26 cellular contexts compared by ENCODE assay signal in the genomic region with DNA sequence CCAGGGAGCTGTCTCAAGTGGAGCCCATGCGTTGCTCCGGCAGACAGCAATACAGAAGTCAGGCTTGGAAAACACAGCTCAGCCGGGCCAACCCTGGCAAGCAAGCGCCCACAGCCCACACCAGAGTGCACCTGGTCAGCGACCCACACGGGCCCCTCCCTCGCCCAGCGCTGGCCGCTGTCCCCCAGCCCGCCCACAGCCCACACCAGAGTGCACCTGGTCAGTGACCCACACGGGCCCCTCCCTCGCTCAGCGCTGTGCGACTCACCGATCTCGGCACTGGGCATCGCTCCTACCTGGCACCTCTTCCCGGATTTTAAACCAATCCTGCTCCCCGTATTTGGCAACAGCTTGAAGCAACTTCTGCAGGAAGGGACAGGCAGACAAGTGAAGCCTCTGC. TPM values are rescaled to one million over a fixed set of nuclear protein-coding genes. Genes with fewer than 3 reads are reported as not detected.
DNase-seq lines count a peak whose midpoint lies in the region; ATAC-seq, FAIRE-seq and TF ChIP-seq lines count a peak whose summit lies in the region.
"Had no signal": no experiment of that assay in that cellular context is flagged by ENCODE, and none has a peak within 500 bp of the region (broad histone marks: within the 10 kb centered on the region; RNA-seq: fewer than 3 reads in every experiment).

No MANE protein-coding gene starts in this region.

- BruUV-seq in HepG2 (replicated peaks; lab: Mats Ljungman, UMichigan) = no TSS peak

- H2AFZ ChIP-seq in HepG2 (ENCODE audit: low read length) (no peak overlapping the region), neural progenitor cell (replicated peaks) (no peak overlapping the region)

- no peaks in the 10 kb centered on the region for H3K4me1 ChIP-seq in right lobe of liver
- H3K4me1 ChIP-seq in HepG2 (ENCODE audit: insufficient read depth, low read length) = no peaks in the 10 kb centered on the region
- H3K4me1 ChIP-seq in kidney (ENCODE audit: control insufficient read depth in 1 of 2, insufficient read depth in 1 of 2, low read depth in 1 of 2, low read length in 2 of 2) = no peaks in the 10 kb centered on the region
- H3K4me1 ChIP-seq in neural progenitor cell = no peaks in the 10 kb centered on the region
- no peaks in the 10 kb centered on the region for H3K4me1 ChIP-seq in upper lobe of right lung
- no peaks in the 10 kb centered on the region for H3K4me1 ChIP-seq in gastrocnemius medialis
- H3K4me1 ChIP-seq in body of pancreas = no peaks in the 10 kb centered on the region
- H3K4me1 ChIP-seq: A549, Caco-2 had no signal

- intact Hi-C loops in right lobe of liver (cut with DNase I) (no loop called here), HepG2 (cut with micrococcal nuclease; ENCODE audit: unreplicated experiment) (no loop called here), kidney (cut with DNase I) (no loop called here), upper lobe of right lung (cut with DNase I) (no loop called here), gastrocnemius medialis (cut with DNase I; ENCODE audit: low total_unique reads) (no loop called here), body of pancreas (cut with DNase I) (no loop called here)

- no peak overlapping the region for H3K9ac ChIP-seq in HepG2 (ENCODE audit: insufficient read depth, low read depth, low read length)
- no peak overlapping the region for H3K9ac ChIP-seq in kidney (ENCODE audit: low read length in 2 of 2)
- no peak overlapping the region for H3K9ac ChIP-seq in neural progenitor cell
- H3K9ac ChIP-seq: BLaER1 treated with 17β-estradiol and CSF1 and Interleukin-3, amounts not matched to agents 10 nM and 100 nM had no signal

- POLR2A ChIA-PET in HepG2 (lab: Yijun Ruan, JAX) = no interaction called here

- CTCF ChIA-PET in HepG2 (lab: Yijun Ruan, JAX; ENCODE audit: low intra/inter-chr PET ratio, low total read pairs) = no interaction called here

- H3K79me2 ChIP-seq in HepG2 (ENCODE audit: insufficient read depth, low read length) (no peaks in the 10 kb centered on the region), neural progenitor cell (ENCODE audit: low read depth) (no peaks in the 10 kb centered on the region)

- H3K9me3 ChIP-seq in right lobe of liver (no peaks in the 10 kb centered on the region), HepG2 (ENCODE audit: low read length) (no peaks in the 10 kb centered on the region), kidney (ENCODE audit: control insufficient read depth in 1 of 2, low read length in 2 of 2) (no peaks in the 10 kb centered on the region), neural progenitor cell (ENCODE audit: low read depth) (no peaks in the 10 kb centered on the region), upper lobe of right lung (no peaks in the 10 kb centered on the region), gastrocnemius medialis (no peaks in the 10 kb centered on the region), body of pancreas (no peaks in the 10 kb centered on the region)
- H3K9me3 ChIP-seq: A549; BLaER1 treated with 17β-estradiol and CSF1 and Interleukin-3, amounts not matched to agents 10 nM and 100 nM; Caco-2 had no signal

- H3K27ac ChIP-seq in right lobe of liver = no peak overlapping the region
- H3K27ac ChIP-seq in HepG2 (ENCODE audit: extremely low read length, insufficient read depth, low read length) = no peak overlapping the region
- H3K27ac ChIP-seq in kidney (ENCODE audit: low read depth in 2 of 2, low read length in 2 of 2) = no peak overlapping the region
- H3K27ac ChIP-seq in neural progenitor cell = no peak overlapping the region
- H3K27ac ChIP-seq in upper lobe of right lung = no peak overlapping the region
- H3K27ac ChIP-seq in gastrocnemius medialis = no peak overlapping the region
- H3K27ac ChIP-seq in body of pancreas = no peak overlapping the region
- H3K27ac ChIP-seq: 22Rv1; A549; BLaER1 treated with 17β-estradiol and CSF1 and Interleukin-3, amounts not matched to agents 10 nM and 100 nM; C4-2B had no signal

- no peak for FAIRE-seq in HepG2 (lab: Jason Lieb, UNC)
- FAIRE-seq in kidney (lab: Jason Lieb, UNC) = no peak
- FAIRE-seq in RCC 7860 (lab: Jason Lieb, UNC) = no peak
- FAIRE-seq: A549, GM12891 had no signal

- WGBS in right lobe of liver (ENCODE audit: insufficient coverage, low coverage, low lambda C conversion rate, missing lambda C conversion rate) = 20% methylated on average over 1 of the region's 19 CpGs
- 100% methylated on average over 11 of the region's 19 CpGs for WGBS in HepG2 (ENCODE audit: low lambda C conversion rate)
- WGBS in body of pancreas, 2 donors = 93 to 97% methylated on average over 19 of the region's 19 CpGs

- H3K36me3 Mint-ChIP-seq in neural progenitor cell = peaks cover 20% of the 10 kb centered on the region

- ATAC-seq in right lobe of liver (peak; percentile 22 to 94 (median 70)), HepG2 (no peak), upper lobe of right lung (peak; percentile 12), gastrocnemius medialis (no peak), body of pancreas (no peak)
- ATAC-seq: A549; CD8-positive, alpha-beta T cell had no signal

- H3K4me2 ChIP-seq in HepG2 (ENCODE audit: low read depth, low read length) (no peak overlapping the region), neural progenitor cell (no peak overlapping the region)
- H3K4me2 ChIP-seq: A549; BLaER1 treated with 17β-estradiol and CSF1 and Interleukin-3, amounts not matched to agents 10 nM and 100 nM had no signal

- no peak overlapping the region for H3K27ac Mint-ChIP-seq in neural progenitor cell
- H3K27ac Mint-ChIP-seq: B cell; CD4-positive, alpha-beta T cell; CD8-positive, alpha-beta T cell had no signal

- H4K20me1 ChIP-seq in HepG2 (ENCODE audit: insufficient read depth, low read length) (no peaks in the 10 kb centered on the region), neural progenitor cell (ENCODE audit: low read depth) (no peaks in the 10 kb centered on the region)

- H3K4me1 Mint-ChIP-seq in neural progenitor cell = no peaks in the 10 kb centered on the region
- H3K4me1 Mint-ChIP-seq: B cell had no signal

- DNase-seq in right lobe of liver = peak in 2 of 3 donors; percentile 71 to 81
- DNase-seq in HepG2 (ENCODE audit: low spot score) = no peak
- DNase-seq in kidney = peak; percentile 49
- DNase-seq in neural progenitor cell (ENCODE audit: low spot score) = no peak
- DNase-seq in upper lobe of right lung = no peak
- no peak for DNase-seq in RCC 7860 (ENCODE audit: low spot score)
- DNase-seq in gastrocnemius medialis = no peak
- DNase-seq in body of pancreas = no peak
- DNase-seq: AML-193; Caco-2; Calu3; CD4-positive, alpha-beta T cell; CD8-positive, alpha-beta T cell; DMS 273 treated with DMSO at 0.1 percent for 48 hours; DMS153; DMS53; DMS79; DND-41; EL; GDM1 had no signal

- H3F3A ChIP-seq in neural progenitor cell (ENCODE audit: low read depth) = no peaks in the 10 kb centered on the region

- in situ Hi-C loops in HepG2 (cut with HindIII; ENCODE audit: extremely low pct_ligation_motif_present, low pct_unique_long_range_greater_than_20kb) = no loop called here
- in situ Hi-C loops in gastrocnemius medialis (cut with MboI; ENCODE audit: low sequenced_read_pairs in 4 of 4) = no loop called here

- no peaks in the 10 kb centered on the region for H3K27me3 Mint-ChIP-seq in neural progenitor cell (ENCODE audit: insufficient read depth, low read depth)
- H3K27me3 Mint-ChIP-seq: B cell; CD4-positive, alpha-beta T cell had no signal

- no peak for TF ChIP-seq RAD21 in HepG2 (CRISPR knock-in tag; IDR thresholded peaks at IDR 0.05)

- H3K4me3 ChIP-seq in right lobe of liver (no peak overlapping the region), HepG2 (replicated peaks in 1 of 3; ENCODE audit: insufficient read depth in 1 of 3, low read depth in 2 of 3, low read length in 3 of 3) (no peak overlapping the region), kidney (ENCODE audit: low read length in 2 of 2) (no peak overlapping the region), neural progenitor cell (no peak overlapping the region), upper lobe of right lung (no peak overlapping the region), gastrocnemius medialis (no peak overlapping the region), body of pancreas (no peak overlapping the region)
- H3K4me3 ChIP-seq: A549; BLaER1 treated with 17β-estradiol and CSF1 and Interleukin-3, amounts not matched to agents 10 nM and 100 nM had no signal

- H3K4me3 Mint-ChIP-seq in neural progenitor cell = peak overlapping the region; percentile 53
- H3K4me3 Mint-ChIP-seq: B cell; CD4-positive, alpha-beta T cell; CD8-positive, alpha-beta T cell had no signal

- TF ChIP-seq POLR2A in right lobe of liver (IDR thresholded peaks at IDR 0.05) (no peak), HepG2 (IDR thresholded peaks at IDR 0.05; ENCODE audit: insufficient read depth in 1 of 2, low read depth in 2 of 2, low read length in 2 of 2) (no peak), gastrocnemius medialis (IDR thresholded peaks at IDR 0.05) (no peak), body of pancreas (IDR thresholded peaks at IDR 0.05) (no peak)

- H3K27me3 ChIP-seq in right lobe of liver (no peaks in the 10 kb centered on the region), HepG2 (ENCODE audit: control insufficient read depth in 1 of 2, insufficient read depth in 2 of 2, low read length in 2 of 2) (no peaks in the 10 kb centered on the region), neural progenitor cell (no peaks in the 10 kb centered on the region), upper lobe of right lung (no peaks in the 10 kb centered on the region), gastrocnemius medialis (no peaks in the 10 kb centered on the region), body of pancreas (no peaks in the 10 kb centered on the region)
- H3K27me3 ChIP-seq: BLaER1 treated with 17β-estradiol and CSF1 and Interleukin-3, amounts not matched to agents 10 nM and 100 nM had no signal

- H3K36me3 ChIP-seq in right lobe of liver = peaks cover 0 to 64% (median 20%) of the 10 kb centered on the region in 4 donors
- peaks cover 26 to 67% of the 10 kb centered on the region in 2 experiments; a peak in 4 of 5 replicates for H3K36me3 ChIP-seq in HepG2 (replicated peaks in 1 of 2; ENCODE audit: control insufficient read depth in 1 of 2, insufficient read depth in 2 of 2, low read length in 2 of 2)
- H3K36me3 ChIP-seq in kidney (ENCODE audit: control insufficient read depth in 1 of 2, insufficient read depth in 2 of 2, low read length in 2 of 2) = peaks cover 18 to 27% of the 10 kb centered on the region in 2 donors
- peaks cover 3% of the 10 kb centered on the region for H3K36me3 ChIP-seq in neural progenitor cell
- peaks cover 53% of the 10 kb centered on the region for H3K36me3 ChIP-seq in upper lobe of right lung
- peaks cover 3 to 61% of the 10 kb centered on the region in 2 donors for H3K36me3 ChIP-seq in gastrocnemius medialis
- H3K36me3 ChIP-seq in body of pancreas (replicated peaks in 1 of 2; ENCODE audit: insufficient read depth in 1 of 2, low read depth in 2 of 2) = peaks cover 14 to 15% of the 10 kb centered on the region in 2 donors

- no peaks in the 10 kb centered on the region for H3K9me3 Mint-ChIP-seq in neural progenitor cell
- H3K9me3 Mint-ChIP-seq: CD4-positive, alpha-beta T cell; CD8-positive, alpha-beta T cell had no signal

- TF ChIP-seq EP300 in HepG2 (IDR thresholded peaks at IDR 0.05; ENCODE audit: low read depth in 2 of 2, low read length in 2 of 2) = no peak
- TF ChIP-seq EP300 in HepG2 (CRISPR knock-in tag; IDR thresholded peaks at IDR 0.05; ENCODE audit: borderline replicate concordance) = no peak

- TF ChIP-seq CTCF in right lobe of liver (IDR thresholded peaks at IDR 0.05) (no peak), HepG2 (CRISPR knock-in tag; IDR thresholded peaks at IDR 0.05) (no peak), kidney (IDR thresholded peaks at IDR 0.05; ENCODE audit: borderline replicate concordance, extremely low read depth, insufficient read depth) (no peak), neural progenitor cell (IDR thresholded peaks at IDR 0.05) (no peak), upper lobe of right lung (IDR thresholded peaks at IDR 0.05) (no peak), gastrocnemius medialis (IDR thresholded peaks at IDR 0.05 in 4 of 5, conservative IDR thresholded peaks at IDR 0.05 in 1 of 5) (no peak), body of pancreas (IDR thresholded peaks at IDR 0.05) (no peak)

RNA-seq across cellular contexts. Expression of a gene that starts 12.8 kb away (rescaled TPM):
- total RNA-seq in right lobe of liver (1 to 10 TPM; 3.8 to 6.5 (median 5.4) TPM), HepG2 (2016; rRNA removed; fragmentation: Illumina TruSeq; extraction: Trizol) (4.3 and 6.0 TPM in 2 replicates), kidney (11.0 TPM), neural progenitor cell (ENCODE audit: low replicate concordance) (6.8 and 16.5 TPM in 2 replicates), upper lobe of right lung (7.2 TPM), gastrocnemius medialis (1 to 10 TPM; 2.3 to 6.0 (median 3.9) TPM), body of pancreas (10 to 100 TPM in 1 of 2 donors, 1 to 10 TPM in 1; 8.8 to 19.1 TPM)
- 0.51 and 0.88 TPM in 2 replicates for total RNA-seq in HepG2 (2016; cell fraction: cytosol; rRNA removed; fragmentation: Illumina TruSeq; extraction: Trizol; ENCODE audit: low read depth)
- total RNA-seq in HepG2 (2016; cell fraction: insoluble cytoplasmic fraction; rRNA removed; fragmentation: Illumina TruSeq; extraction: Trizol) = 3.9 and 6.1 TPM in 2 replicates
- 1.5 TPM in 2 replicates for total RNA-seq in HepG2 (2016; cell fraction: membrane; rRNA removed; fragmentation: Illumina TruSeq; extraction: Trizol)
- 7.0 and 9.4 TPM in 2 replicates for total RNA-seq in HepG2 (2016; cell fraction: nucleus; rRNA removed; fragmentation: Illumina TruSeq; extraction: Trizol)
- polyA plus RNA-seq in HepG2 (2011; rRNA removed) (2.0 and 3.3 TPM in 2 replicates), kidney (ENCODE audit: insufficient read depth, low read depth, low replicate concordance) (3.2 TPM)
- polyA plus RNA-seq in HepG2 (2011; cell fraction: cytosol; rRNA removed) = 1.0 and 1.7 TPM in 2 replicates
- polyA plus RNA-seq in HepG2 (2011; cell fraction: nucleus; rRNA removed) = 20.5 and 27.4 TPM in 2 replicates
- 3.3 TPM in 2 replicates for polyA plus RNA-seq in HepG2 (2012)
- 0.61 and 0.67 TPM in 2 replicates for polyA plus RNA-seq in HepG2 (2016; cell fraction: cytosol; fragmentation: Illumina TruSeq; extraction: Trizol; ENCODE audit: low read depth)
- 3.3 and 4.8 TPM in 2 replicates for polyA plus RNA-seq in HepG2 (2016; cell fraction: insoluble cytoplasmic fraction; fragmentation: Illumina TruSeq; extraction: Trizol; ENCODE audit: low read depth)
- polyA plus RNA-seq in HepG2 (2016; cell fraction: membrane; fragmentation: Illumina TruSeq; extraction: Trizol; ENCODE audit: low read depth) = 1.2 and 1.3 TPM in 2 replicates
- 37.0 and 38.1 TPM in 2 replicates for polyA plus RNA-seq in HepG2 (2016; cell fraction: nucleus; fragmentation: Illumina TruSeq; extraction: Trizol; ENCODE audit: insufficient read depth, low read depth)
- polyA minus RNA-seq in HepG2 (2011; rRNA and poly(A)+ RNA removed; ENCODE audit: low replicate concordance) = 1.5 and 5.2 TPM in 2 replicates
- polyA minus RNA-seq in HepG2 (2011; cell fraction: cytosol; rRNA and poly(A)+ RNA removed) = 0.53 and 1.1 TPM in 2 replicates
- 6.3 and 6.8 TPM in 2 replicates for polyA minus RNA-seq in HepG2 (2011; cell fraction: nucleus; rRNA and poly(A)+ RNA removed)

RNA-seq across cellular contexts. Expression of a gene that starts 13.7 kb away (rescaled TPM):
- 1 to 10 TPM in 3 of 6 experiments, under 1 TPM in 3; 0.48 to 1.6 (median 1.1) TPM for total RNA-seq in right lobe of liver
- 3.6 and 7.4 TPM in 2 replicates for total RNA-seq in HepG2 (2016; rRNA removed; fragmentation: Illumina TruSeq; extraction: Trizol)
- total RNA-seq in HepG2 (2016; cell fraction: cytosol; rRNA removed; fragmentation: Illumina TruSeq; extraction: Trizol; ENCODE audit: low read depth) = 2.1 TPM in 2 replicates
- total RNA-seq in HepG2 (2016; cell fraction: insoluble cytoplasmic fraction; rRNA removed; fragmentation: Illumina TruSeq; extraction: Trizol) = 3.4 and 7.7 TPM in 2 replicates
- 1.7 and 2.5 TPM in 2 replicates for total RNA-seq in HepG2 (2016; cell fraction: membrane; rRNA removed; fragmentation: Illumina TruSeq; extraction: Trizol)
- total RNA-seq in HepG2 (2016; cell fraction: nucleus; rRNA removed; fragmentation: Illumina TruSeq; extraction: Trizol) = 7.9 and 8.9 TPM in 2 replicates
- polyA plus RNA-seq in HepG2 (2011; rRNA removed) = 3.3 and 7.2 TPM in 2 replicates
- polyA plus RNA-seq in HepG2 (2011; cell fraction: cytosol; rRNA removed) = 1.3 and 2.2 TPM in 2 replicates
- 51.0 and 60.5 TPM in 2 replicates for polyA plus RNA-seq in HepG2 (2011; cell fraction: nucleus; rRNA removed)
- 2.6 and 4.5 TPM in 2 replicates for polyA plus RNA-seq in HepG2 (2012)
- 0.79 and 1.0 TPM in 2 replicates for polyA plus RNA-seq in HepG2 (2016; cell fraction: cytosol; fragmentation: Illumina TruSeq; extraction: Trizol; ENCODE audit: low read depth)
- 2.6 and 5.2 TPM in 2 replicates for polyA plus RNA-seq in HepG2 (2016; cell fraction: insoluble cytoplasmic fraction; fragmentation: Illumina TruSeq; extraction: Trizol; ENCODE audit: low read depth)
- polyA plus RNA-seq in HepG2 (2016; cell fraction: membrane; fragmentation: Illumina TruSeq; extraction: Trizol; ENCODE audit: low read depth) = 0.66 and 0.74 TPM in 2 replicates
- 23.4 and 24.3 TPM in 2 replicates for polyA plus RNA-seq in HepG2 (2016; cell fraction: nucleus; fragmentation: Illumina TruSeq; extraction: Trizol; ENCODE audit: insufficient read depth, low read depth)
- polyA minus RNA-seq in HepG2 (2011; rRNA and poly(A)+ RNA removed; ENCODE audit: low replicate concordance) = 2.0 and 6.6 TPM in 2 replicates
- 0.62 and 0.99 TPM in 2 replicates for polyA minus RNA-seq in HepG2 (2011; cell fraction: cytosol; rRNA and poly(A)+ RNA removed)
- polyA minus RNA-seq in HepG2 (2011; cell fraction: nucleus; rRNA and poly(A)+ RNA removed) = 8.3 and 8.4 TPM in 2 replicates
- total RNA-seq in kidney = 7.0 TPM
- polyA plus RNA-seq in kidney (ENCODE audit: insufficient read depth, low read depth, low replicate concordance) = 1.5 TPM
- total RNA-seq in neural progenitor cell (ENCODE audit: low replicate concordance) = 0.96 TPM in 1 of 2 replicates, not detected in the other
- 10.0 TPM for total RNA-seq in upper lobe of right lung
- total RNA-seq in gastrocnemius medialis = 1 to 10 TPM in 1 of 4 donors, under 1 TPM in 3; 0.34 to 1.2 (median 0.69) TPM
- 1 to 10 TPM in 1 of 2 donors, under 1 TPM in 1; 0.78 to 1.3 TPM for total RNA-seq in body of pancreas

RNA-seq across cellular contexts. Expression of a gene that starts 23.2 kb away (rescaled TPM):
- total RNA-seq in right lobe of liver (10 to 100 TPM; 27.9 to 53.5 (median 35.4) TPM), HepG2 (2016; rRNA removed; fragmentation: Illumina TruSeq; extraction: Trizol) (56.6 and 76.4 TPM in 2 replicates), kidney (36.2 TPM), neural progenitor cell (ENCODE audit: low replicate concordance) (34.9 and 52.3 TPM in 2 replicates), upper lobe of right lung (36.4 TPM), gastrocnemius medialis (10 to 100 TPM; 23.2 to 43.5 (median 36.5) TPM), body of pancreas (10 to 100 TPM; 20.2 to 71.5 TPM)
- total RNA-seq in HepG2 (2016; cell fraction: cytosol; rRNA removed; fragmentation: Illumina TruSeq; extraction: Trizol; ENCODE audit: low read depth) = 47.6 and 52.6 TPM in 2 replicates
- total RNA-seq in HepG2 (2016; cell fraction: insoluble cytoplasmic fraction; rRNA removed; fragmentation: Illumina TruSeq; extraction: Trizol) = 51.9 and 75.7 TPM in 2 replicates
- 90.1 and 92.9 TPM in 2 replicates for total RNA-seq in HepG2 (2016; cell fraction: membrane; rRNA removed; fragmentation: Illumina TruSeq; extraction: Trizol)
- 59.2 and 73.6 TPM in 2 replicates for total RNA-seq in HepG2 (2016; cell fraction: nucleus; rRNA removed; fragmentation: Illumina TruSeq; extraction: Trizol)
- polyA plus RNA-seq in HepG2 (2011; rRNA removed) (70.1 and 84.2 TPM in 2 replicates), kidney (ENCODE audit: insufficient read depth, low read depth, low replicate concordance) (25.9 TPM)
- polyA plus RNA-seq in HepG2 (2011; cell fraction: cytosol; rRNA removed) = 35.5 and 40.6 TPM in 2 replicates
- polyA plus RNA-seq in HepG2 (2011; cell fraction: nucleus; rRNA removed) = 236 and 246 TPM in 2 replicates
- 48.1 and 65.0 TPM in 2 replicates for polyA plus RNA-seq in HepG2 (2012)
- polyA plus RNA-seq in HepG2 (2016; cell fraction: cytosol; fragmentation: Illumina TruSeq; extraction: Trizol; ENCODE audit: low read depth) = 47.0 and 48.8 TPM in 2 replicates
- polyA plus RNA-seq in HepG2 (2016; cell fraction: insoluble cytoplasmic fraction; fragmentation: Illumina TruSeq; extraction: Trizol; ENCODE audit: low read depth) = 57.5 and 58.8 TPM in 2 replicates
- 70.9 TPM in 2 replicates for polyA plus RNA-seq in HepG2 (2016; cell fraction: membrane; fragmentation: Illumina TruSeq; extraction: Trizol; ENCODE audit: low read depth)
- polyA plus RNA-seq in HepG2 (2016; cell fraction: nucleus; fragmentation: Illumina TruSeq; extraction: Trizol; ENCODE audit: insufficient read depth, low read depth) = 178 and 194 TPM in 2 replicates
- polyA minus RNA-seq in HepG2 (2011; rRNA and poly(A)+ RNA removed; ENCODE audit: low replicate concordance) = 57.8 and 122 TPM in 2 replicates
- 17.6 and 22.7 TPM in 2 replicates for polyA minus RNA-seq in HepG2 (2011; cell fraction: cytosol; rRNA and poly(A)+ RNA removed)
- polyA minus RNA-seq in HepG2 (2011; cell fraction: nucleus; rRNA and poly(A)+ RNA removed) = 46.1 and 48.1 TPM in 2 replicates

RNA-seq across cellular contexts. Expression of a gene that starts 23.2 kb away (rescaled TPM):
- total RNA-seq in right lobe of liver = 10 to 100 TPM; 49.6 to 64.9 (median 52.8) TPM
- total RNA-seq in HepG2 (2016; rRNA removed; fragmentation: Illumina TruSeq; extraction: Trizol) = 75.7 and 88.4 TPM in 2 replicates
- total RNA-seq in HepG2 (2016; cell fraction: cytosol; rRNA removed; fragmentation: Illumina TruSeq; extraction: Trizol; ENCODE audit: low read depth) = 14.1 and 15.7 TPM in 2 replicates
- total RNA-seq in HepG2 (2016; cell fraction: insoluble cytoplasmic fraction; rRNA removed; fragmentation: Illumina TruSeq; extraction: Trizol) = 70.5 and 92.4 TPM in 2 replicates
- 21.9 and 22.0 TPM in 2 replicates for total RNA-seq in HepG2 (2016; cell fraction: membrane; rRNA removed; fragmentation: Illumina TruSeq; extraction: Trizol)
- total RNA-seq in HepG2 (2016; cell fraction: nucleus; rRNA removed; fragmentation: Illumina TruSeq; extraction: Trizol) = 58.2 and 62.3 TPM in 2 replicates
- 70.2 and 80.2 TPM in 2 replicates for polyA plus RNA-seq in HepG2 (2011; rRNA removed)
- 44.9 and 55.2 TPM in 2 replicates for polyA plus RNA-seq in HepG2 (2011; cell fraction: cytosol; rRNA removed)
- 206 and 222 TPM in 2 replicates for polyA plus RNA-seq in HepG2 (2011; cell fraction: nucleus; rRNA removed)
- polyA plus RNA-seq in HepG2 (2012) = 41.5 and 108 TPM in 2 replicates
- 10.1 and 10.7 TPM in 2 replicates for polyA plus RNA-seq in HepG2 (2016; cell fraction: cytosol; fragmentation: Illumina TruSeq; extraction: Trizol; ENCODE audit: low read depth)
- 86.9 and 90.6 TPM in 2 replicates for polyA plus RNA-seq in HepG2 (2016; cell fraction: insoluble cytoplasmic fraction; fragmentation: Illumina TruSeq; extraction: Trizol; ENCODE audit: low read depth)
- polyA plus RNA-seq in HepG2 (2016; cell fraction: membrane; fragmentation: Illumina TruSeq; extraction: Trizol; ENCODE audit: low read depth) = 13.3 and 15.7 TPM in 2 replicates
- polyA plus RNA-seq in HepG2 (2016; cell fraction: nucleus; fragmentation: Illumina TruSeq; extraction: Trizol; ENCODE audit: insufficient read depth, low read depth) = 114 and 129 TPM in 2 replicates
- 57.2 and 74.5 TPM in 2 replicates for polyA minus RNA-seq in HepG2 (2011; rRNA and poly(A)+ RNA removed; ENCODE audit: low replicate concordance)
- 22.3 and 23.8 TPM in 2 replicates for polyA minus RNA-seq in HepG2 (2011; cell fraction: cytosol; rRNA and poly(A)+ RNA removed)
- 42.0 and 54.2 TPM in 2 replicates for polyA minus RNA-seq in HepG2 (2011; cell fraction: nucleus; rRNA and poly(A)+ RNA removed)
- 45.6 TPM for total RNA-seq in kidney
- 50.1 TPM for polyA plus RNA-seq in kidney (ENCODE audit: insufficient read depth, low read depth, low replicate concordance)
- 51.3 and 65.3 TPM in 2 replicates for total RNA-seq in neural progenitor cell (ENCODE audit: low replicate concordance)
- total RNA-seq in upper lobe of right lung = 41.9 TPM
- 10 to 100 TPM; 35.9 to 63.1 (median 42.7) TPM for total RNA-seq in gastrocnemius medialis
- 10 to 100 TPM; 23.6 to 25.1 TPM for total RNA-seq in body of pancreas

RNA-seq across cellular contexts. Expression of a gene that starts 23.7 kb away (rescaled TPM):
- 10 to 100 TPM in 3 of 6 experiments, 1 to 10 TPM in 3; 5.0 to 26.0 (median 10.4) TPM for total RNA-seq in right lobe of liver
- total RNA-seq in HepG2 (2016; rRNA removed; fragmentation: Illumina TruSeq; extraction: Trizol) = 5.4 and 8.0 TPM in 2 replicates
- 8.5 and 9.7 TPM in 2 replicates for total RNA-seq in HepG2 (2016; cell fraction: cytosol; rRNA removed; fragmentation: Illumina TruSeq; extraction: Trizol; ENCODE audit: low read depth)
- total RNA-seq in HepG2 (2016; cell fraction: insoluble cytoplasmic fraction; rRNA removed; fragmentation: Illumina TruSeq; extraction: Trizol) = 5.7 and 10.6 TPM in 2 replicates
- total RNA-seq in HepG2 (2016; cell fraction: membrane; rRNA removed; fragmentation: Illumina TruSeq; extraction: Trizol) = 8.2 and 10.5 TPM in 2 replicates
- 2.7 and 3.8 TPM in 2 replicates for total RNA-seq in HepG2 (2016; cell fraction: nucleus; rRNA removed; fragmentation: Illumina TruSeq; extraction: Trizol)
- polyA plus RNA-seq in HepG2 (2011; rRNA removed) = 3.4 and 4.5 TPM in 2 replicates
- 1.9 and 8.6 TPM in 2 replicates for polyA plus RNA-seq in HepG2 (2011; cell fraction: cytosol; rRNA removed)
- polyA plus RNA-seq in HepG2 (2011; cell fraction: nucleus; rRNA removed) = 4.9 and 10.5 TPM in 2 replicates
- 1.9 and 2.8 TPM in 2 replicates for polyA plus RNA-seq in HepG2 (2012)
- 8.4 and 8.5 TPM in 2 replicates for polyA plus RNA-seq in HepG2 (2016; cell fraction: cytosol; fragmentation: Illumina TruSeq; extraction: Trizol; ENCODE audit: low read depth)
- polyA plus RNA-seq in HepG2 (2016; cell fraction: insoluble cytoplasmic fraction; fragmentation: Illumina TruSeq; extraction: Trizol; ENCODE audit: low read depth) = 4.0 and 5.1 TPM in 2 replicates
- 6.4 and 6.8 TPM in 2 replicates for polyA plus RNA-seq in HepG2 (2016; cell fraction: membrane; fragmentation: Illumina TruSeq; extraction: Trizol; ENCODE audit: low read depth)
- 5.5 and 7.2 TPM in 2 replicates for polyA plus RNA-seq in HepG2 (2016; cell fraction: nucleus; fragmentation: Illumina TruSeq; extraction: Trizol; ENCODE audit: insufficient read depth, low read depth)
- 0.90 and 2.5 TPM in 2 replicates for polyA minus RNA-seq in HepG2 (2011; rRNA and poly(A)+ RNA removed; ENCODE audit: low replicate concordance)
- 1.3 TPM in 1 of 2 replicates, not detected in the other for polyA minus RNA-seq in HepG2 (2011; cell fraction: cytosol; rRNA and poly(A)+ RNA removed)
- polyA minus RNA-seq in HepG2 (2011; cell fraction: nucleus; rRNA and poly(A)+ RNA removed) = 2.6 and 2.8 TPM in 2 replicates
- total RNA-seq in kidney = 22.1 TPM
- polyA plus RNA-seq in kidney (ENCODE audit: insufficient read depth, low read depth, low replicate concordance) = 30.4 TPM
- total RNA-seq in neural progenitor cell (ENCODE audit: low replicate concordance) = 3.4 and 15.8 TPM in 2 replicates
- total RNA-seq in upper lobe of right lung = 15.5 TPM
- 10 to 100 TPM; 37.9 to 65.1 (median 54.3) TPM for total RNA-seq in gastrocnemius medialis
- 10 to 100 TPM; 24.1 to 31.3 TPM for total RNA-seq in body of pancreas

Comparison
In these comparisons a context has a peak if more than half of its experiments do, and no peak if none do; other contexts are left out.
1. ATAC-seq: peak in right lobe of liver (4 of 4) and upper lobe of right lung (single experiment); none in HepG2 (single experiment), gastrocnemius medialis (0 of 2) and body of pancreas (single experiment).
2. DNase-seq: peak in right lobe of liver (2 of 3) and kidney (single experiment); none in HepG2 (single experiment), neural progenitor cell (single experiment), upper lobe of right lung (single experiment), RCC 7860 (single experiment), gastrocnemius medialis (0 of 2) and body of pancreas (0 of 4).